In genomic region chr1:17545354-17545753, GRCh38 we compare ENCODE assay signal across 13 cellular contexts. TPM values are rescaled to one million over a fixed set of nuclear protein-coding genes. Genes with fewer than 3 reads are reported as not detected.
DNase-seq lines count a peak whose midpoint lies in the region; ATAC-seq, FAIRE-seq and TF ChIP-seq lines count a peak whose summit lies in the region.
"Had no signal": no experiment of that assay in that cellular context is flagged by ENCODE, and none has a peak within 500 bp of the region (broad histone marks: within the 10 kb centered on the region; RNA-seq: fewer than 3 reads in every experiment).

No MANE protein-coding gene starts in this region.

- no peak for TF ChIP-seq POLR2A in suprapubic skin (IDR thresholded peaks at IDR 0.05)

- no peak for ATAC-seq in HG02973 (IDR thresholded peaks at IDR 0.05; ENCODE audit: unreplicated experiment)
- ATAC-seq: activated T-cell treated with anti-CD3 and anti-CD28 coated beads, Interleukin-2, amount 50 U/mL, for 4 hours; natural killer cell had no signal

- TF ChIP-seq CTCF in bronchial epithelial cell (IDR thresholded peaks at IDR 0.05; ENCODE audit: insufficient read depth, low read length, severe bottlenecking) = no peak
- TF ChIP-seq CTCF in suprapubic skin (IDR thresholded peaks at IDR 0.05) = no peak

- H3K4me1 ChIP-seq in suprapubic skin = peaks cover 34% of the 10 kb centered on the region

- H3K27me3 ChIP-seq in bronchial epithelial cell (ENCODE audit: control insufficient read depth, insufficient read depth, low read length) = no peaks in the 10 kb centered on the region
- H3K27me3 ChIP-seq in suprapubic skin = no peaks in the 10 kb centered on the region

- H3K4me3 ChIP-seq in bronchial epithelial cell (ENCODE audit: low read depth, low read length) = no peak overlapping the region
- H3K4me3 ChIP-seq in suprapubic skin = no peak overlapping the region

- TF ChIP-seq EP300 in suprapubic skin (IDR thresholded peaks at IDR 0.05) = no peak

- FAIRE-seq in bronchial epithelial cell (lab: Jason Lieb, UNC) = peak; percentile 96

- H3K36me3 ChIP-seq in bronchial epithelial cell (ENCODE audit: control insufficient read depth, insufficient read depth, low read length) (no peaks in the 10 kb centered on the region), suprapubic skin (no peaks in the 10 kb centered on the region)

- H3K9me3 ChIP-seq in suprapubic skin = no peaks in the 10 kb centered on the region

- peak overlapping the region; percentile 60 for H3K27ac ChIP-seq in suprapubic skin

- peak; percentile 55 for DNase-seq in HS-5 (ENCODE audit: low read depth)
- DNase-seq in bronchial epithelial cell (ENCODE audit: low read depth) = peak; percentile 72
- peak; percentile 76 for DNase-seq in iris pigment epithelial cell (ENCODE audit: low read depth)
- no peak for DNase-seq in suprapubic skin (ENCODE audit: low spot score in 2 of 2)
- no peak for DNase-seq in COLO668 (lab: John Stamatoyannopoulos, UW; ENCODE audit: unreplicated experiment)
- DNase-seq in NCI-H2227 (lab: John Stamatoyannopoulos, UW; ENCODE audit: unreplicated experiment) = no peak
- no peak for DNase-seq in AG08396 (ENCODE audit: low spot score)
- DNase-seq: activated T-cell treated with anti-CD3 and anti-CD28 coated beads, Interleukin-2, amount 50 U/mL, for 4 hours; effector CD4-positive, alpha-beta T cell; natural killer cell; NCI-H1694 treated with DMSO at 0.1 percent for 48 hours; SW 1271 had no signal

- WGBS in suprapubic skin = 45% methylated on average over 2 of the region's 2 CpGs

RNA-seq across cellular contexts. Expression of gene ARHGEF10L, which starts 5.9 kb away (rescaled TPM):
- 6.3 and 14.8 TPM in 2 replicates for total RNA-seq in bronchial epithelial cell
- total RNA-seq in suprapubic skin = 100 to 1,000 TPM in 1 of 4 donors, 10 to 100 TPM in 3; 65.0 to 136 (median 94.1) TPM

Comparison
In these comparisons a context has a peak if more than half of its experiments do, and no peak if none do; other contexts are left out.
1. DNase-seq: peak in HS-5 (single experiment), bronchial epithelial cell (single experiment) and iris pigment epithelial cell (single experiment); none in suprapubic skin (0 of 2), COLO668 (single experiment), NCI-H2227 (single experiment) and AG08396 (single experiment).